ENCODE assay signal across 17 cellular contexts in the genomic region with DNA sequence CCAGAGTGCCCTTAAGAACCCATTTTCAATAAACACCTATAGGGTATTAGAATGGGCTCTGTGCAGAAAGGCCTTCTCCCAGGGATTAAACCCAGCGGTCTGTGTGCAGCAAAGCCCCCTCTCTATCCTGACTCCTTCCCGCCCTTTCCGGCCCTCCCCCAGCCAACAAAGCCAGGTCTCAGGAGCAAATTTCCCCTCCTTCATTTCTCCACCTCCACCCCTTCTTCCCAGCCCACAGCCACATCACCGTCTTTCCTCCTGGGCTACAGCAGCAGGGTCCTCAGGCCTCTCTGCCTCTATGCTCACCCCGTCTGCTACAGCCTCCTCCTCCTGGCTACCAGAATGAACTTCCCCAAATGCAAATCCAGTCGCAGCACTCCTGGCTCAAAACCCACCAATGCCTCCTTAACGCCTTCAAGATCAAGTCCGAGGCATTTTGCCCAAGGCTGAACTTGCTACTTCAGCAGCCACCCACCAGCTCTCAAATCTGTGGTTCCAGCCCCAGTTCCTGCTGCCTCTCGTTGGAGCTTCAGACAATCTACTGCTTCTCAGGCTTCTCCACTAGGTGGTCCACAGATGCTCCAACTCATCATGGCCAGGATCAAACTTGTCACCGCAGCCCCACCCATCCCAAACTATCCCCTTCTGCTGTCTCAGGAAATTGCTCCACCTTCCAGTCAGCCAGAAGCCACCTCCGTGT.
DNase-seq lines count a peak whose midpoint lies in the region; ATAC-seq and TF ChIP-seq lines count a peak whose summit lies in the region.
"Had no signal": no experiment of that assay in that cellular context is flagged by ENCODE, and none has a peak within 500 bp of the region (broad histone marks: within the 10 kb centered on the region; RNA-seq: fewer than 3 reads in every experiment).

No MANE protein-coding gene starts in this region.

- DNase-seq in activated naive CD4-positive, alpha-beta T cell treated with anti-CD3 and anti-CD28 coated beads, Interleukin-2, amount 50 U/mL, for 72 hours (ENCODE audit: low spot score in 2 of 2), result no peak
- no peak for DNase-seq in activated naive CD4-positive, alpha-beta T cell treated with Interleukin-2 at 50 U/mL for 16 hours
- DNase-seq in activated naive CD8-positive, alpha-beta T cell treated with anti-CD3 and anti-CD28 coated beads, Interleukin-2, amount 50 U/mL, for 24 hours, result no peak
- peak; percentile 45 for DNase-seq in natural killer cell treated with Interleukin-12 subunit alpha and Interleukin-12 subunit beta and Interleukin-15 and Interleukin-18, amount 100 ng/mL, for 72 hours (ENCODE audit: low spot score)
- no peak for DNase-seq in GDM1 (lab: John Stamatoyannopoulos, UW)
- DNase-seq in endothelial cell (ENCODE audit: low spot score), result no peak
- no peak for DNase-seq in uterus
- DNase-seq: activated CD4-positive, alpha-beta T cell treated with anti-CD3 and anti-CD28 coated beads, Interleukin-2, amount 50 U/mL, for 1 hour; DND-41; effector memory CD4-positive, alpha-beta T cell; IMR-90; NCI-H1694; NCI-H345 had no signal

- ATAC-seq in activated naive CD4-positive, alpha-beta T cell treated with anti-CD3 and anti-CD28 coated beads, Interleukin-2, amount 50 U/mL, for 72 hours, result no peak
- ATAC-seq in activated naive CD8-positive, alpha-beta T cell treated with anti-CD3 and anti-CD28 coated beads, Interleukin-2, amount 50 U/mL, for 24 hours, result no peak
- ATAC-seq in natural killer cell treated with Interleukin-12 subunit alpha and Interleukin-12 subunit beta and Interleukin-15 and Interleukin-18, amount 100 ng/mL, for 72 hours, result no peak
- no peak for ATAC-seq in HG03520 (IDR thresholded peaks at IDR 0.05; ENCODE audit: unreplicated experiment)

- H3K9me3 Mint-ChIP-seq in activated naive CD4-positive, alpha-beta T cell treated with anti-CD3 and anti-CD28 coated beads, Interleukin-2, amount 50 U/mL, for 72 hours, result no peaks in the 10 kb centered on the region
- no peaks in the 10 kb centered on the region for H3K9me3 Mint-ChIP-seq in activated naive CD8-positive, alpha-beta T cell treated with anti-CD3 and anti-CD28 coated beads, Interleukin-2, amount 50 U/mL, for 24 hours
- no peaks in the 10 kb centered on the region for H3K9me3 Mint-ChIP-seq in natural killer cell treated with Interleukin-12 subunit alpha and Interleukin-12 subunit beta and Interleukin-15 and Interleukin-18, amount 100 ng/mL, for 72 hours
- no peaks in the 10 kb centered on the region for H3K9me3 Mint-ChIP-seq in endothelial cell (ENCODE audit: unreplicated experiment)
- H3K9me3 Mint-ChIP-seq: activated T-helper 1 cell treated with anti-CD3 and anti-CD28 coated beads, Interleukin-12 subunit alpha, Interleukin-12 subunit beta, Interleukin-2, Interleukin-4 antibody, amounts not matched to agents 30 ng/mL and 10 ng/mL and 1 ng/mL, durations not matched to agents 14 hours and 24 hours and 36 hours; CD4-positive, alpha-beta memory T cell; neural crest cell had no signal

- no peak overlapping the region for H3K27ac ChIP-seq in uterus

- no peak for TF ChIP-seq CTCF in endothelial cell (IDR thresholded peaks at IDR 0.05; ENCODE audit: unreplicated experiment)
- no peak for TF ChIP-seq CTCF in uterus (IDR thresholded peaks at IDR 0.05)

- H3K27me3 ChIP-seq in uterus, result no peaks in the 10 kb centered on the region

- intact Hi-C loops in uterus (cut with DNase I; ENCODE audit: low total_unique reads), result no loop called here

- peak overlapping the region; percentile 52 to 67 for H3K27ac Mint-ChIP-seq in activated naive CD4-positive, alpha-beta T cell treated with anti-CD3 and anti-CD28 coated beads, Interleukin-2, amount 50 U/mL, for 72 hours
- no peak overlapping the region for H3K27ac Mint-ChIP-seq in activated naive CD8-positive, alpha-beta T cell treated with anti-CD3 and anti-CD28 coated beads, Interleukin-2, amount 50 U/mL, for 24 hours
- peak overlapping the region in 1 of 2 donors; percentile 22 for H3K27ac Mint-ChIP-seq in natural killer cell treated with Interleukin-12 subunit alpha and Interleukin-12 subunit beta and Interleukin-15 and Interleukin-18, amount 100 ng/mL, for 72 hours
- no peak overlapping the region for H3K27ac Mint-ChIP-seq in endothelial cell (ENCODE audit: unreplicated experiment)
- H3K27ac Mint-ChIP-seq: activated T-helper 1 cell treated with anti-CD3 and anti-CD28 coated beads, Interleukin-12 subunit alpha, Interleukin-12 subunit beta, Interleukin-2, Interleukin-4 antibody, amounts not matched to agents 30 ng/mL and 10 ng/mL and 1 ng/mL, durations not matched to agents 14 hours and 24 hours and 36 hours had no signal

- H3K9me3 ChIP-seq in uterus, result no peaks in the 10 kb centered on the region

- no peak for TF ChIP-seq POLR2A in uterus (IDR thresholded peaks at IDR 0.05)

- H3K36me3 Mint-ChIP-seq in activated naive CD4-positive, alpha-beta T cell treated with anti-CD3 and anti-CD28 coated beads, Interleukin-2, amount 50 U/mL, for 72 hours, result no peaks in the 10 kb centered on the region
- H3K36me3 Mint-ChIP-seq in activated naive CD8-positive, alpha-beta T cell treated with anti-CD3 and anti-CD28 coated beads, Interleukin-2, amount 50 U/mL, for 24 hours (ENCODE audit: low read depth), result no peaks in the 10 kb centered on the region
- no peaks in the 10 kb centered on the region for H3K36me3 Mint-ChIP-seq in natural killer cell treated with Interleukin-12 subunit alpha and Interleukin-12 subunit beta and Interleukin-15 and Interleukin-18, amount 100 ng/mL, for 72 hours
- H3K36me3 Mint-ChIP-seq in endothelial cell (ENCODE audit: low read depth, unreplicated experiment), result no peaks in the 10 kb centered on the region

- H3K4me3 ChIP-seq in uterus, result no peak overlapping the region

- no peaks in the 10 kb centered on the region for H3K36me3 ChIP-seq in uterus

- H3K4me3 Mint-ChIP-seq in activated naive CD8-positive, alpha-beta T cell treated with anti-CD3 and anti-CD28 coated beads, Interleukin-2, amount 50 U/mL, for 24 hours, result peak overlapping the region; percentile 16
- no peak overlapping the region for H3K4me3 Mint-ChIP-seq in natural killer cell treated with Interleukin-12 subunit alpha and Interleukin-12 subunit beta and Interleukin-15 and Interleukin-18, amount 100 ng/mL, for 72 hours
- no peak overlapping the region for H3K4me3 Mint-ChIP-seq in endothelial cell (ENCODE audit: unreplicated experiment)
- H3K4me3 Mint-ChIP-seq: activated T-helper 1 cell treated with anti-CD3 and anti-CD28 coated beads, Interleukin-12 subunit alpha, Interleukin-12 subunit beta, Interleukin-2, Interleukin-4 antibody, amounts not matched to agents 30 ng/mL and 10 ng/mL and 1 ng/mL, durations not matched to agents 14 hours and 24 hours and 36 hours; neural crest cell had no signal

- H3K4me1 Mint-ChIP-seq in activated naive CD8-positive, alpha-beta T cell treated with anti-CD3 and anti-CD28 coated beads, Interleukin-2, amount 50 U/mL, for 24 hours, result peaks cover 16% of the 10 kb centered on the region
- peaks cover 16 to 20% of the 10 kb centered on the region in 2 donors for H3K4me1 Mint-ChIP-seq in natural killer cell treated with Interleukin-12 subunit alpha and Interleukin-12 subunit beta and Interleukin-15 and Interleukin-18, amount 100 ng/mL, for 72 hours (ENCODE audit: low read depth in 2 of 2)
- H3K4me1 Mint-ChIP-seq in endothelial cell (ENCODE audit: unreplicated experiment), result peaks cover 18% of the 10 kb centered on the region

- no peaks in the 10 kb centered on the region for H3K27me3 Mint-ChIP-seq in activated naive CD8-positive, alpha-beta T cell treated with anti-CD3 and anti-CD28 coated beads, Interleukin-2, amount 50 U/mL, for 24 hours
- no peaks in the 10 kb centered on the region for H3K27me3 Mint-ChIP-seq in natural killer cell treated with Interleukin-12 subunit alpha and Interleukin-12 subunit beta and Interleukin-15 and Interleukin-18, amount 100 ng/mL, for 72 hours
- H3K27me3 Mint-ChIP-seq in endothelial cell (ENCODE audit: unreplicated experiment), result peaks cover 18% of the 10 kb centered on the region
- H3K27me3 Mint-ChIP-seq: CD4-positive, alpha-beta memory T cell had no signal

- no peaks in the 10 kb centered on the region for H3K4me1 ChIP-seq in uterus

Comparison
In these comparisons a context has a peak if more than half of its experiments do, and no peak if none do; other contexts are left out.
1. H3K27ac Mint-ChIP-seq: peak in activated naive CD4-positive, alpha-beta T cell treated with anti-CD3 and anti-CD28 coated beads, Interleukin-2, amount 50 U/mL, for 72 hours (2 of 2); none in activated naive CD8-positive, alpha-beta T cell treated with anti-CD3 and anti-CD28 coated beads, Interleukin-2, amount 50 U/mL, for 24 hours (single experiment) and endothelial cell (single experiment).